Comparison of ENCODE assay signal across 29 cellular contexts in genomic region chr7:15757041-15757995, GRCh38.
DNase-seq lines count a peak whose midpoint lies in the region; ATAC-seq, FAIRE-seq and TF ChIP-seq lines count a peak whose summit lies in the region.
"Had no signal": no experiment of that assay in that cellular context is flagged by ENCODE, and none has a peak within 500 bp of the region (broad histone marks: within the 10 kb centered on the region; RNA-seq: fewer than 3 reads in every experiment).

No MANE protein-coding gene starts in this region.

- CTCF ChIA-PET in endothelial cell of umbilical vein (lab: Charles Lee) = no interaction called here
- CTCF ChIA-PET in activated CD8-positive, alpha-beta memory T cell treated with anti-CD3 and anti-CD28 coated beads, Interleukin-2, amount 10 ng/mL, durations not matched to agents 7 days and 5 days (lab: Charles Lee) = no interaction called here

- H3K4me1 ChIP-seq in endothelial cell of umbilical vein (ENCODE audit: control insufficient read depth, extremely low read depth, insufficient read depth, low read length) = no peaks in the 10 kb centered on the region
- H3K4me1 ChIP-seq: Caco-2, upper lobe of right lung had no signal

- H3K4me1 Mint-ChIP-seq in nephron progenitor cell = peaks cover 19% of the 10 kb centered on the region
- H3K4me1 Mint-ChIP-seq in activated CD8-positive, alpha-beta memory T cell treated with anti-CD3 and anti-CD28 coated beads, Interleukin-2, amount 10 ng/mL, durations not matched to agents 7 days and 5 days = no peaks in the 10 kb centered on the region
- H3K4me1 Mint-ChIP-seq: activated CD4-positive, alpha-beta T cell treated with anti-CD3 and anti-CD28 coated beads for 36 hours; activated naive CD8-positive, alpha-beta T cell treated with anti-CD3 and anti-CD28 coated beads, Interleukin-2, amount 50 U/mL, for 24 hours; brain; mesothelial cell of epicardium; naive thymus-derived CD4-positive, alpha-beta T cell had no signal

- intact Hi-C loops in endothelial cell of umbilical vein (cut with micrococcal nuclease) = no loop called here

- no TSS peak for BruUV-seq in endothelial cell of umbilical vein (replicated peaks; lab: Mats Ljungman, UMichigan)

- no peaks in the 10 kb centered on the region for H3K9me1 ChIP-seq in endothelial cell of umbilical vein (replicated peaks; ENCODE audit: control insufficient read depth, extremely low read depth, insufficient read depth, low read length)

- peaks cover 17% of the 10 kb centered on the region for H3K36me3 Mint-ChIP-seq in nephron progenitor cell (ENCODE audit: low read depth)
- no peaks in the 10 kb centered on the region for H3K36me3 Mint-ChIP-seq in activated CD8-positive, alpha-beta memory T cell treated with anti-CD3 and anti-CD28 coated beads, Interleukin-2, amount 10 ng/mL, durations not matched to agents 7 days and 5 days
- H3K36me3 Mint-ChIP-seq: brain; mesothelial cell of epicardium; naive thymus-derived CD4-positive, alpha-beta T cell had no signal

- no peak overlapping the region for H3K4me3 Mint-ChIP-seq in nephron progenitor cell
- H3K4me3 Mint-ChIP-seq in activated CD8-positive, alpha-beta memory T cell treated with anti-CD3 and anti-CD28 coated beads, Interleukin-2, amount 10 ng/mL, durations not matched to agents 7 days and 5 days = no peak overlapping the region
- H3K4me3 Mint-ChIP-seq: activated CD4-positive, alpha-beta T cell treated with anti-CD3 and anti-CD28 coated beads for 36 hours; activated naive CD8-positive, alpha-beta T cell treated with anti-CD3 and anti-CD28 coated beads, Interleukin-2, amount 50 U/mL, for 24 hours; mesothelial cell of epicardium; naive thymus-derived CD4-positive, alpha-beta T cell; T-helper 2 cell treated with Interferon-gamma antibody and Interleukin-4, amounts not matched to agents 5 μg/mL and 100 μg/mL, for 36 hours had no signal

- peaks cover 6% of the 10 kb centered on the region for H3K27me3 Mint-ChIP-seq in nephron progenitor cell (ENCODE audit: low read depth, poor library complexity)
- no peaks in the 10 kb centered on the region for H3K27me3 Mint-ChIP-seq in activated CD8-positive, alpha-beta memory T cell treated with anti-CD3 and anti-CD28 coated beads, Interleukin-2, amount 10 ng/mL, durations not matched to agents 7 days and 5 days
- H3K27me3 Mint-ChIP-seq: activated CD4-positive, alpha-beta T cell treated with anti-CD3 and anti-CD28 coated beads for 36 hours; activated naive CD8-positive, alpha-beta T cell treated with anti-CD3 and anti-CD28 coated beads, Interleukin-2, amount 50 U/mL, for 24 hours; brain; naive thymus-derived CD4-positive, alpha-beta T cell had no signal

- no peak overlapping the region for H3K27ac ChIP-seq in endothelial cell of umbilical vein (ENCODE audit: insufficient read depth, low read depth, low read length)
- H3K27ac ChIP-seq: left ventricle myocardium inferior, ovary, upper lobe of right lung had no signal

- H3K79me2 ChIP-seq in endothelial cell of umbilical vein (ENCODE audit: control insufficient read depth, insufficient read depth, low read length) = no peaks in the 10 kb centered on the region

- H3K27me3 ChIP-seq in endothelial cell of umbilical vein (ENCODE audit: control insufficient read depth in 2 of 2, insufficient read depth in 2 of 2, low read length in 2 of 2) = no peaks in the 10 kb centered on the region
- H3K27me3 ChIP-seq: ovary, upper lobe of right lung had no signal

- H3K36me3 ChIP-seq in endothelial cell of umbilical vein (ENCODE audit: control insufficient read depth in 2 of 2, extremely low read depth in 1 of 2, insufficient read depth in 2 of 2, low read length in 2 of 2) = no peaks in the 10 kb centered on the region
- H3K36me3 ChIP-seq: left ventricle myocardium inferior, ovary, upper lobe of right lung had no signal

- TF ChIP-seq CTCF in AG10803 (conservative IDR thresholded peaks at IDR 0.05; ENCODE audit: low read length) (no peak), endothelial cell of umbilical vein (IDR thresholded peaks at IDR 0.05; ENCODE audit: extremely low read depth in 1 of 2, insufficient read depth in 1 of 2, low read depth in 1 of 2, low read length in 2 of 2) (no peak), nephron progenitor cell (IDR thresholded peaks at IDR 0.05) (no peak)

- H4K20me1 ChIP-seq in endothelial cell of umbilical vein (replicated peaks; ENCODE audit: control insufficient read depth, extremely low read depth, insufficient read depth, low read length) = no peaks in the 10 kb centered on the region

- POLR2A ChIA-PET in endothelial cell of umbilical vein (lab: Charles Lee) = no interaction called here

- no peak for TF ChIP-seq POLR2A in endothelial cell of umbilical vein (IDR thresholded peaks at IDR 0.05; ENCODE audit: low read depth, low read length)

- dilution Hi-C loops in endothelial cell of umbilical vein (cut with MboI; ENCODE audit: extremely low pct_ligation_motif_present, low sequenced_read_pairs) = no loop called here

- no peak overlapping the region for H2AFZ ChIP-seq in endothelial cell of umbilical vein (ENCODE audit: low read depth, low read length)

- H3K9me3 Mint-ChIP-seq in nephron progenitor cell = peaks cover 30% of the 10 kb centered on the region
- peaks cover 4% of the 10 kb centered on the region for H3K9me3 Mint-ChIP-seq in activated CD8-positive, alpha-beta memory T cell treated with anti-CD3 and anti-CD28 coated beads, Interleukin-2, amount 10 ng/mL, durations not matched to agents 7 days and 5 days (ENCODE audit: low read depth)
- H3K9me3 Mint-ChIP-seq: T-helper 2 cell treated with Interferon-gamma antibody and Interleukin-4, amounts not matched to agents 5 μg/mL and 100 μg/mL, for 36 hours had no signal

- no peak overlapping the region for H3K4me3 ChIP-seq in AG10803 (ENCODE audit: low read length)
- H3K4me3 ChIP-seq in endothelial cell of umbilical vein (replicated peaks in 1 of 3; ENCODE audit: insufficient read depth in 1 of 3, low read depth in 1 of 3, low read length in 3 of 3) = no peak overlapping the region
- H3K4me3 ChIP-seq: left ventricle myocardium inferior, ovary, upper lobe of right lung had no signal

- no peak overlapping the region for H3K4me2 ChIP-seq in endothelial cell of umbilical vein (ENCODE audit: insufficient read depth, low read length)

- no peaks in the 10 kb centered on the region for H3K9me3 ChIP-seq in endothelial cell of umbilical vein (replicated peaks; ENCODE audit: control insufficient read depth, insufficient read depth, low read length)
- H3K9me3 ChIP-seq: left ventricle myocardium inferior, ovary, upper lobe of right lung had no signal

- H3K9ac ChIP-seq in endothelial cell of umbilical vein (replicated peaks; ENCODE audit: extremely low read depth, insufficient read depth, low read length) = no peak overlapping the region

- H3K27ac Mint-ChIP-seq in nephron progenitor cell = peak overlapping the region; percentile 83
- H3K27ac Mint-ChIP-seq in activated CD8-positive, alpha-beta memory T cell treated with anti-CD3 and anti-CD28 coated beads, Interleukin-2, amount 10 ng/mL, durations not matched to agents 7 days and 5 days = no peak overlapping the region
- H3K27ac Mint-ChIP-seq: activated CD4-positive, alpha-beta T cell treated with anti-CD3 and anti-CD28 coated beads for 36 hours; activated naive CD8-positive, alpha-beta T cell treated with anti-CD3 and anti-CD28 coated beads, Interleukin-2, amount 50 U/mL, for 24 hours; brain; mesothelial cell of epicardium; naive thymus-derived CD4-positive, alpha-beta T cell; T-helper 2 cell treated with Interferon-gamma antibody and Interleukin-4, amounts not matched to agents 5 μg/mL and 100 μg/mL, for 36 hours had no signal

- DNase-seq in AG10803 (ENCODE audit: low read depth) (peak; percentile 48), HT1080 (ENCODE audit: low read depth) (peak; percentile 5), endothelial cell of umbilical vein (ENCODE audit: low read depth, low spot score) (peak; percentile 32), nephron progenitor cell (no peak), hypothalamus (lab: John Stamatoyannopoulos, UW) (no peak), superior temporal gyrus (ENCODE audit: extremely low spot score) (no peak)
- DNase-seq in stimulated activated CD4-positive, alpha-beta T cell treated with anti-CD3 and anti-CD28 coated beads, Interleukin-15, amount 100 ng/mL, for 24 hours = no peak
- DNase-seq in activated CD8-positive, alpha-beta memory T cell treated with anti-CD3 and anti-CD28 coated beads, Interleukin-2, amount 10 ng/mL, durations not matched to agents 7 days and 5 days = no peak
- DNase-seq: activated CD4-positive, alpha-beta T cell treated with anti-CD3 and anti-CD28 coated beads for 36 hours; activated gamma-delta T cell treated with Interleukin-2 at 50 U/mL for 16 hours; activated naive CD8-positive, alpha-beta T cell treated with anti-CD3 and anti-CD28 coated beads, Interleukin-2, amount 50 U/mL, for 24 hours; activated T-cell treated with anti-CD3 and anti-CD28 coated beads, Interleukin-2, amount 50 U/mL, for 1 hour; C1 segment of cervical spinal cord; Caco-2; DMS79; effector CD4-positive, alpha-beta T cell; Karpas-422; left ventricle myocardium inferior; MV-4-11; naive thymus-derived CD4-positive, alpha-beta T cell; NCI-H146; ovary; retina; stimulated activated CD4-positive, alpha-beta T cell treated with anti-CD3 and anti-CD28 coated beads, Interleukin-4, amount 100 ng/mL, for 1 hour; upper lobe of right lung had no signal

- FAIRE-seq in endothelial cell of umbilical vein (lab: Jason Lieb, UNC) = no peak

- ATAC-seq in activated CD8-positive, alpha-beta memory T cell treated with anti-CD3 and anti-CD28 coated beads, Interleukin-2, amount 10 ng/mL, durations not matched to agents 7 days and 5 days = no peak
- ATAC-seq: activated CD4-positive, alpha-beta T cell treated with anti-CD3 and anti-CD28 coated beads for 36 hours; activated naive CD8-positive, alpha-beta T cell treated with anti-CD3 and anti-CD28 coated beads, Interleukin-2, amount 50 U/mL, for 24 hours; naive thymus-derived CD4-positive, alpha-beta T cell; Right ventricle myocardium inferior; upper lobe of right lung had no signal

TF ChIP-seq in endothelial cell of umbilical vein, 7 proteins besides CTCF, POLR2A, EP300 and RAD21:
- no peak for TF ChIP-seq MAX (IDR thresholded peaks at IDR 0.05; ENCODE audit: insufficient read depth, insufficient read length)
- TF ChIP-seq JUN (IDR thresholded peaks at IDR 0.05; ENCODE audit: borderline replicate concordance, insufficient read depth, insufficient read length, low read depth) = no peak
- no peak for TF ChIP-seq MYC (IDR thresholded peaks at IDR 0.05; ENCODE audit: low read depth, low read length)

Comparison
In these comparisons a context has a peak if more than half of its experiments do, and no peak if none do; other contexts are left out.
1. DNase-seq: peak in AG10803 (single experiment), HT1080 (single experiment) and endothelial cell of umbilical vein (single experiment); none in nephron progenitor cell (single experiment), stimulated activated CD4-positive, alpha-beta T cell treated with anti-CD3 and anti-CD28 coated beads, Interleukin-15, amount 100 ng/mL, for 24 hours (single experiment), activated CD8-positive, alpha-beta memory T cell treated with anti-CD3 and anti-CD28 coated beads, Interleukin-2, amount 10 ng/mL, durations not matched to agents 7 days and 5 days (single experiment), hypothalamus (0 of 51) and superior temporal gyrus (single experiment).